ENCODE assay signal across 8 cellular contexts in genomic region chr7:129054438-129055293, GRCh38. TPM values are rescaled to one million over a fixed set of nuclear protein-coding genes. Genes with fewer than 3 reads are reported as not detected.
DNase-seq lines count a peak whose midpoint lies in the region; ATAC-seq and TF ChIP-seq lines count a peak whose summit lies in the region.

Gene TNPO3, minus strand, starts transcription at chr7:129055111. Its CDS starts 341 bp downstream, at chr7:129054770.

- H3K36me3 Mint-ChIP-seq in WTC11, result peaks cover 6% of the 10 kb centered on the region; the same call in 1 of the 2 replicates

- DNase-seq in AG04450 (ENCODE audit: low read depth, low spot score) (peak; percentile 72), NCI-H2227 treated with DMSO at 0.1 percent for 48 hours (lab: John Stamatoyannopoulos, UW) (peak; percentile 99), WTC11 (ENCODE audit: low spot score) (peak; percentile 93), cardiac fibroblast (ENCODE audit: low read depth in 2 of 2) (peak; percentile 93), inferior parietal cortex (ENCODE audit: extremely low spot score) (peak; percentile 94), spleen (peak; percentile 96)

- ATAC-seq in GM18873 (IDR thresholded peaks at IDR 0.05; ENCODE audit: low FRiP score, unreplicated experiment) (peak; percentile 66), HG03139 (IDR thresholded peaks at IDR 0.05; ENCODE audit: unreplicated experiment) (peak; percentile 82), WTC11 (peak; percentile 87)

- CTCF ChIA-PET in AG04450 (lab: Charles Lee) (interaction anchor here (0.6 to 2.2 kb wide), 2 partner anchors 37 to 156 kb away, joined by 3 to 11 read pairs; no protein-coding TSS in a partner anchor), WTC11 (lab: Charles Lee) (interaction anchor here (0.9 to 3.9 kb wide), 9 partner anchors 12 to 171 kb away, joined by 3 to 38 read pairs (median 4); no protein-coding TSS in a partner anchor)

- peak within 1 kb of the TSS; percentile 99 for H3K27ac ChIP-seq in AG04450 (ENCODE audit: low read depth, low read length)
- H3K27ac ChIP-seq in spleen, result peak within 1 kb of the TSS; percentile 95 to 99 (median 98)

- peak; percentile 2; the same call in 1 of the 2 replicates for TF ChIP-seq CTCF in AG04450 (IDR thresholded peaks at IDR 0.05; ENCODE audit: low read depth, low read length)
- no peak for TF ChIP-seq CTCF in WTC11 (IDR thresholded peaks at IDR 0.05)
- no peak for TF ChIP-seq CTCF in cardiac fibroblast (IDR thresholded peaks at IDR 0.05; ENCODE audit: low read depth, low read length)
- TF ChIP-seq CTCF in spleen (IDR thresholded peaks at IDR 0.05 in 8 of 11, conservative IDR thresholded peaks at IDR 0.05 in 3 of 11), result peak in 1 of 11 experiments; percentile 21

- H3K4me3 ChIP-seq in AG04450 (ENCODE audit: low read depth, low read length) (peak within 1 kb of the TSS; percentile 99), cardiac fibroblast (replicated peaks in 1 of 2; ENCODE audit: low read depth in 2 of 2, low read length in 2 of 2) (peak within 1 kb of the TSS; percentile 85 to 99), spleen (peak within 1 kb of the TSS; percentile 82 to 99 (median 96))

- POLR2A ChIA-PET in AG04450 (lab: Yijun Ruan, JAX) (interaction anchor here (0.5 to 1.8 kb wide), 4 partner anchors 11 to 170 kb away, joined by 3 to 13 read pairs (median 8); partner anchors contain the start of gene AHCYL2), WTC11 (lab: Charles Lee) (interaction anchor here (0.5 to 2.2 kb wide), 14 partner anchors 9 to 888 kb away, joined by 3 to 9 read pairs (median 4); no protein-coding TSS in a partner anchor)

- TF ChIP-seq POLR2A in spleen (IDR thresholded peaks at IDR 0.05), result peak; percentile 73 to 84 (median 77)

- H3K27me3 ChIP-seq in AG04450 (ENCODE audit: control insufficient read depth, insufficient read depth, low read length) (peaks cover 3% of the 10 kb centered on the region), spleen (replicated peaks in 1 of 7) (no peaks in the 10 kb centered on the region)

- H3K4me3 Mint-ChIP-seq in WTC11, result peak within 1 kb of the TSS; percentile 97

- no peaks in the 10 kb centered on the region for H3K9me3 ChIP-seq in AG04450 (ENCODE audit: control insufficient read depth, insufficient read depth, low read length)
- H3K9me3 ChIP-seq in spleen, result no peaks in the 10 kb centered on the region

- peaks cover 36% of the 10 kb centered on the region for H3K4me1 Mint-ChIP-seq in WTC11

- H3K4me1 ChIP-seq in spleen, result peaks cover 19 to 55% (median 49%) of the 10 kb centered on the region in 6 donors

- peaks cover 0 to 20% (median 0%) of the 10 kb centered on the region in 6 donors for H3K36me3 ChIP-seq in spleen

- H3K27ac Mint-ChIP-seq in WTC11, result peak within 1 kb of the TSS; percentile 100

- no peaks in the 10 kb centered on the region for H3K9me3 Mint-ChIP-seq in WTC11

- WGBS in spleen, 5 donors, result 0% methylated on average over 37 to 59 of the region's 59 CpGs

- no peaks in the 10 kb centered on the region for H3K27me3 Mint-ChIP-seq in WTC11 (ENCODE audit: low read depth)

- intact Hi-C loops in spleen (cut with DNase I; ENCODE audit: low total_unique reads), result no loop called here

TF ChIP-seq in WTC11, 78 proteins besides CTCF, POLR2A, EP300 and RAD21 (continues in another document):
- TF ChIP-seq MAX (CRISPR knock-in tag; IDR thresholded peaks at IDR 0.05) (peak; percentile 70), TEAD4 (CRISPR knock-in tag; IDR thresholded peaks at IDR 0.05) (0 out of 2 replicates have a peak, but pooled peaks have one; percentile 64), RORB (CRISPR knock-in tag; IDR thresholded peaks at IDR 0.05) (no peak), PRRX2 (CRISPR knock-in tag; IDR thresholded peaks at IDR 0.05) (no peak), ZNF425 (CRISPR knock-in tag; conservative IDR thresholded peaks at IDR 0.05) (no peak), RELA (CRISPR knock-in tag; IDR thresholded peaks at IDR 0.05; ENCODE audit: borderline replicate concordance) (no peak), MXD4 (CRISPR knock-in tag; IDR thresholded peaks at IDR 0.05; ENCODE audit: borderline replicate concordance) (no peak), HMGA2 (CRISPR knock-in tag; IDR thresholded peaks at IDR 0.05) (no peak), ZNF317 (CRISPR knock-in tag; IDR thresholded peaks at IDR 0.05; ENCODE audit: borderline replicate concordance, low read depth) (no peak), GTF2I (CRISPR knock-in tag; conservative IDR thresholded peaks at IDR 0.05) (no peak), NFATC4 (CRISPR knock-in tag; IDR thresholded peaks at IDR 0.05) (no peak), IRF1 (CRISPR knock-in tag; IDR thresholded peaks at IDR 0.05) (no peak), HMGXB4 (CRISPR knock-in tag; IDR thresholded peaks at IDR 0.05) (peak; percentile 91), TEAD1 (CRISPR knock-in tag; IDR thresholded peaks at IDR 0.05) (peak; percentile 56), NFE2L1 (CRISPR knock-in tag; IDR thresholded peaks at IDR 0.05) (peak; percentile 18; the same call in 1 of the 2 replicates), JUN (CRISPR knock-in tag; IDR thresholded peaks at IDR 0.05) (peak; percentile 88; the same call in 1 of the 2 replicates), OVOL2 (CRISPR knock-in tag; IDR thresholded peaks at IDR 0.05; ENCODE audit: borderline replicate concordance) (no peak), ZNF263 (CRISPR knock-in tag; IDR thresholded peaks at IDR 0.05; ENCODE audit: low read depth) (peak; percentile 76; the same call in 1 of the 2 replicates), ATF6 (CRISPR knock-in tag; IDR thresholded peaks at IDR 0.05) (no peak), ZNF121 (CRISPR knock-in tag; IDR thresholded peaks at IDR 0.05) (no peak), FOXP1 (CRISPR knock-in tag; IDR thresholded peaks at IDR 0.05; ENCODE audit: borderline replicate concordance) (no peak; the same call in none of the 2 replicates), ZNF423 (CRISPR knock-in tag; IDR thresholded peaks at IDR 0.05) (no peak)

RNA-seq across cellular contexts. Expression of gene TNPO3, which starts in this region (rescaled TPM):
- polyA plus RNA-seq in AG04450 (2011; rRNA removed) (45.5 and 49.5 TPM in 2 replicates), spleen (10 to 100 TPM; 11.2 to 14.3 (median 13.1) TPM)
- polyA minus RNA-seq in AG04450 (2011; rRNA and poly(A)+ RNA removed), result 71.8 and 79.1 TPM in 2 replicates
- total RNA-seq in WTC11 (2021) (87.0 to 91.7 TPM (median 89.1 TPM) in 3 replicates), spleen (10 to 100 TPM; 32.6 to 49.0 (median 39.6) TPM)

Comparison
In these comparisons a context has a peak if more than half of its experiments do, and no peak if none do; other contexts are left out.
1. Peak in every context shown above with its lines: DNase-seq, ATAC-seq, H3K4me3 ChIP-seq and H3K27ac ChIP-seq.